Comparison of ENCODE assay signal across 8 cellular contexts in genomic region chr19:11434703-11435056, GRCh38. TPM values are rescaled to one million over a fixed set of nuclear protein-coding genes. Genes with fewer than 3 reads are reported as not detected.
DNase-seq lines count a peak whose midpoint lies in the region; ATAC-seq and TF ChIP-seq lines count a peak whose summit lies in the region.

No MANE protein-coding gene starts in this region.

- no peak for TF ChIP-seq CTCF in IMR-90 (conservative IDR thresholded peaks at IDR 0.05; ENCODE audit: low read depth, low read length)
- TF ChIP-seq CTCF in colonic mucosa (IDR thresholded peaks at IDR 0.05) = no peak
- TF ChIP-seq CTCF in neural crest cell (conservative IDR thresholded peaks at IDR 0.05) = no peak

- CTCF ChIA-PET in IMR-90 (lab: Yijun Ruan, JAX) = interaction anchor here (0.6 to 1.4 kb wide), 7 partner anchors 13 to 234 kb away, joined by 3 to 9 read pairs (median 3); no protein-coding TSS in a partner anchor

- in situ Hi-C loops in IMR-90 (cut with MboI; ENCODE audit: low sequenced_read_pairs) = no loop called here

- H3K36me3 Mint-ChIP-seq in neural crest cell (ENCODE audit: low read depth) = peaks cover 5% of the 10 kb centered on the region

- H3K9me3 ChIP-seq in IMR-90 (ENCODE audit: control insufficient read depth, insufficient read depth, low read length) (no peaks in the 10 kb centered on the region), colonic mucosa (no peaks in the 10 kb centered on the region)

- TF ChIP-seq POLR2A in IMR-90 (IDR thresholded peaks at IDR 0.05; ENCODE audit: low read depth, low read length) = no peak

- H2AK9ac ChIP-seq in IMR-90 (replicated peaks; ENCODE audit: low read depth, low read length, poor library complexity) = peak overlapping the region; percentile 89

- no peak overlapping the region for H2AK5ac ChIP-seq in IMR-90 (ENCODE audit: low read depth, low read length)

- peaks cover 12% of the 10 kb centered on the region for H3K9me1 ChIP-seq in IMR-90 (ENCODE audit: insufficient read depth, low read length)

- peak overlapping the region; percentile 14 for H4K5ac ChIP-seq in IMR-90 (ENCODE audit: low read depth, low read length)

- H2BK120ac ChIP-seq in IMR-90 (ENCODE audit: low read depth, low read length) = no peak overlapping the region

- peak overlapping the region; percentile 25 for H2BK5ac ChIP-seq in IMR-90 (ENCODE audit: low read depth, low read length, poor library complexity, severe bottlenecking)

- no peak for TF ChIP-seq RAD21 in IMR-90 (IDR thresholded peaks at IDR 0.05; ENCODE audit: low read length)

- peak overlapping the region; percentile 85 for H3K27ac Mint-ChIP-seq in neural crest cell (ENCODE audit: unreplicated experiment)

- peak overlapping the region; percentile 74 for H3K4me2 ChIP-seq in IMR-90 (ENCODE audit: low read depth, low read length)

- peak overlapping the region; percentile 100 for H3K4me3 Mint-ChIP-seq in neural crest cell

- peaks cover 7% of the 10 kb centered on the region for H4K20me1 ChIP-seq in IMR-90 (ENCODE audit: insufficient read depth, low read length)

- dilution Hi-C loops in IMR-90 (cut with HindIII; ENCODE audit: low sequenced_read_pairs, unreplicated experiment) = no loop called here

- peak overlapping the region; percentile 64 for H3K4ac ChIP-seq in IMR-90 (ENCODE audit: low read depth, low read length)

- peaks cover 13 to 22% of the 10 kb centered on the region in 2 experiments; a peak in 3 of 4 replicates for H3K79me1 ChIP-seq in IMR-90 (ENCODE audit: low read depth in 1 of 2, low read length in 2 of 2)

- H2AFZ ChIP-seq in IMR-90 (replicated peaks; ENCODE audit: low read length, poor library complexity) = peak overlapping the region; percentile 100

- H3K4me1 Mint-ChIP-seq in neural crest cell = peaks cover 22% of the 10 kb centered on the region

- no peaks in the 10 kb centered on the region for H3K27me3 Mint-ChIP-seq in neural crest cell (ENCODE audit: low read depth)

- ATAC-seq in activated CD4-positive, CD25-positive, alpha-beta regulatory T cell treated with anti-CD3 and anti-CD28 coated beads, Interleukin-2, amount 50 U/mL, for 24 hours = peak; percentile 0 to 2
- peak; percentile 8 for ATAC-seq in IMR-90 (ENCODE audit: low read depth)

- H3K4me3 ChIP-seq in IMR-90 (ENCODE audit: insufficient read depth, low read depth, low read length) (peak overlapping the region; percentile 41), colonic mucosa (peak overlapping the region; percentile 45)

- H3K9me3 Mint-ChIP-seq in neural crest cell = no peaks in the 10 kb centered on the region

- H2BK15ac ChIP-seq in IMR-90 (ENCODE audit: low read depth, low read length) = no peak overlapping the region

- no peak overlapping the region for H3K56ac ChIP-seq in IMR-90 (ENCODE audit: extremely low read depth, insufficient read depth, low read length)

- H3K23ac ChIP-seq in IMR-90 (ENCODE audit: low read depth, low read length) = no peak overlapping the region

- H3K36me3 ChIP-seq in IMR-90 (ENCODE audit: control insufficient read depth, insufficient read depth, low read length) = peaks cover 19% of the 10 kb centered on the region
- no peaks in the 10 kb centered on the region for H3K36me3 ChIP-seq in colonic mucosa

- no peak overlapping the region for H2BK20ac ChIP-seq in IMR-90 (ENCODE audit: low read depth, low read length)

- H4K91ac ChIP-seq in IMR-90 (ENCODE audit: insufficient read depth, low read depth, low read length) = peak overlapping the region; percentile 31; the same call in 1 of the 2 replicates

- 6% methylated on average over 3 of the region's 9 CpGs; no CpG with 5 or more reads in 1 of the 2 experiments for WGBS in IMR-90 (ENCODE audit: extremely low coverage in 2 of 2, insufficient read length in 1 of 2), 2 experiments

- no peak for DNase-seq in activated CD4-positive, CD25-positive, alpha-beta regulatory T cell (lab: John Stamatoyannopoulos, UW)
- DNase-seq in IMR-90 = no peak
- DNase-seq in colonic mucosa = no peak
- no peak for DNase-seq in neural crest cell (ENCODE audit: low read depth, low spot score)
- DNase-seq in foreskin melanocyte = no peak
- no peak for DNase-seq in stimulated activated CD8-positive, alpha-beta memory T cell treated with anti-CD3 and anti-CD28 coated beads, Interleukin-4, amount 100 ng/mL, for 48 hours
- no peak for DNase-seq in occipital lobe (lab: John Stamatoyannopoulos, UW)

- peak overlapping the region; percentile 44 for H3K27ac ChIP-seq in IMR-90 (ENCODE audit: insufficient read depth, low read length)
- peak overlapping the region; percentile 56 for H3K27ac ChIP-seq in colonic mucosa

- peak overlapping the region; percentile 28 to 78; a peak in 3 of 4 replicates for H4K8ac ChIP-seq in IMR-90 (ENCODE audit: low read depth in 2 of 2, low read length in 2 of 2)

- POLR2A ChIA-PET in IMR-90 (lab: Charles Lee; ENCODE audit: unreplicated experiment) = no interaction called here

- H3K9ac ChIP-seq in IMR-90 (ENCODE audit: low read depth, low read length) (peak overlapping the region; percentile 54), colonic mucosa (ENCODE audit: low read depth in 2 of 2, low read length in 2 of 2) (peak overlapping the region; percentile 46 to 51)

- intact Hi-C loops in IMR-90 (cut with micrococcal nuclease) (loop anchor here (1.0 to 2.0 kb wide), 3 partner anchors 60 to 141 kb away; partner anchors contain the start of genes CCDC159, SWSAP1 and TMEM205), colonic mucosa (cut with DNase I) (no loop called here)

- H3K14ac ChIP-seq in IMR-90 (replicated peaks; ENCODE audit: low read depth, low read length) = peak overlapping the region; percentile 41

- H3K27me3 ChIP-seq in IMR-90 (ENCODE audit: control insufficient read depth, insufficient read depth, low read length) (no peaks in the 10 kb centered on the region), colonic mucosa (no peaks in the 10 kb centered on the region)

- peaks cover 9% of the 10 kb centered on the region for H3K4me1 ChIP-seq in IMR-90 (ENCODE audit: control insufficient read depth, insufficient read depth, low read length)
- H3K4me1 ChIP-seq in colonic mucosa = peaks cover 6% of the 10 kb centered on the region

- H3K18ac ChIP-seq in IMR-90 (ENCODE audit: low read depth, low read length) = no peak overlapping the region

- no TSS peak for BruUV-seq in IMR-90 (replicated peaks; lab: Mats Ljungman, UMichigan)

TF ChIP-seq in IMR-90, 13 proteins besides CTCF, POLR2A, EP300 and RAD21 (continues in another document):
- no peak for TF ChIP-seq CHD1 (IDR thresholded peaks at IDR 0.05; ENCODE audit: low read depth, low read length)
- no peak for TF ChIP-seq MXI1 (IDR thresholded peaks at IDR 0.05; ENCODE audit: borderline replicate concordance, low read depth, low read length)
- TF ChIP-seq MAFK (IDR thresholded peaks at IDR 0.05; ENCODE audit: low read depth, low read length) = no peak
- no peak for TF ChIP-seq USF2 (IDR thresholded peaks at IDR 0.05; ENCODE audit: low read depth, low read length)
- TF ChIP-seq NFE2L2 (IDR thresholded peaks at IDR 0.05; ENCODE audit: low read depth, low read length) = no peak
- TF ChIP-seq RCOR1 (IDR thresholded peaks at IDR 0.05; ENCODE audit: insufficient replicate concordance, low read length) = no peak
- no peak for TF ChIP-seq CEBPB (IDR thresholded peaks at IDR 0.05; ENCODE audit: low read depth, low read length)
- TF ChIP-seq SMC3 (IDR thresholded peaks at IDR 0.05; ENCODE audit: low read depth, low read length) = no peak
- TF ChIP-seq BHLHE40 (IDR thresholded peaks at IDR 0.05; ENCODE audit: low read depth, low read length) = no peak
- TF ChIP-seq RFX5 (IDR thresholded peaks at IDR 0.05; ENCODE audit: low read depth, low read length) = no peak
- no peak for TF ChIP-seq MAZ (IDR thresholded peaks at IDR 0.05; ENCODE audit: borderline replicate concordance, low read depth, low read length)

RNA-seq across cellular contexts. Expression of gene ODAD3, which starts 0.2 kb away (rescaled TPM):
- under 0.01 and 0.28 TPM in 2 replicates for total RNA-seq in IMR-90 (2012; rRNA removed)
- polyA plus RNA-seq in IMR-90 (2012; rRNA removed) = 0.04 and 0.44 TPM in 2 replicates
- 0.04 and 0.09 TPM in 2 replicates for polyA plus RNA-seq in IMR-90 (2012; cell fraction: cytosol; rRNA removed)
- 0.64 and 0.76 TPM in 2 replicates for polyA plus RNA-seq in IMR-90 (2012; cell fraction: nucleus; rRNA removed; ENCODE audit: low replicate concordance)
- total RNA-seq in colonic mucosa = under 1 TPM in 1 of 2 donors, not detected in 1; 0.22 TPM
- total RNA-seq in neural crest cell = 2.2 and 3.1 TPM in 2 replicates
- total RNA-seq in occipital lobe = 0.47 TPM

RNA-seq across cellular contexts. Expression of gene PRKCSH, which starts 0.8 kb away (rescaled TPM):
- total RNA-seq in IMR-90 (2012; rRNA removed) = 36.0 and 55.8 TPM in 2 replicates
- 252 and 272 TPM in 2 replicates for polyA plus RNA-seq in IMR-90 (2012; rRNA removed)
- 208 and 303 TPM in 2 replicates for polyA plus RNA-seq in IMR-90 (2012; cell fraction: cytosol; rRNA removed)
- 310 and 537 TPM in 2 replicates for polyA plus RNA-seq in IMR-90 (2012; cell fraction: nucleus; rRNA removed; ENCODE audit: low replicate concordance)
- total RNA-seq in colonic mucosa = 100 to 1,000 TPM; 308 to 434 TPM
- total RNA-seq in neural crest cell = 388 and 391 TPM in 2 replicates
- total RNA-seq in occipital lobe = 60.2 TPM

RNA-seq across cellular contexts. Expression of gene RGL3, which starts 15.6 kb away (rescaled TPM):
- total RNA-seq in IMR-90 (2012; rRNA removed) (0.18 TPM in 1 of 2 replicates, not detected in the other), colonic mucosa (10 to 100 TPM; 13.8 to 32.7 TPM), neural crest cell (0.30 and 0.55 TPM in 2 replicates), occipital lobe (not detected)
- 0.34 and 0.62 TPM in 2 replicates for polyA plus RNA-seq in IMR-90 (2012; rRNA removed)
- 0.27 and 0.48 TPM in 2 replicates for polyA plus RNA-seq in IMR-90 (2012; cell fraction: cytosol; rRNA removed)
- polyA plus RNA-seq in IMR-90 (2012; cell fraction: nucleus; rRNA removed; ENCODE audit: low replicate concordance) = 10.2 and 19.9 TPM in 2 replicates

RNA-seq across cellular contexts. Expression of gene ELAVL3, which starts 46.2 kb away (rescaled TPM):
- total RNA-seq in IMR-90 (2012; rRNA removed) (not detected in 2 replicates), colonic mucosa (under 1 TPM; 0.25 to 0.50 TPM), neural crest cell (39.7 and 42.8 TPM in 2 replicates), occipital lobe (105 TPM)
- polyA plus RNA-seq in IMR-90 (2012; rRNA removed) = not detected in 2 replicates
- polyA plus RNA-seq in IMR-90 (2012; cell fraction: cytosol; rRNA removed) = not detected in 2 replicates
- polyA plus RNA-seq in IMR-90 (2012; cell fraction: nucleus; rRNA removed; ENCODE audit: low replicate concordance) = 0.02 TPM in 2 replicates

RNA-seq across cellular contexts. Expression of gene EPOR, which starts 50.6 kb away (rescaled TPM):
- total RNA-seq in IMR-90 (2012; rRNA removed) (3.1 and 4.3 TPM in 2 replicates), colonic mucosa (1 to 10 TPM; 2.8 to 5.8 TPM), neural crest cell (3.5 and 4.5 TPM in 2 replicates), occipital lobe (4.8 TPM)
- 10.1 and 12.0 TPM in 2 replicates for polyA plus RNA-seq in IMR-90 (2012; rRNA removed)
- polyA plus RNA-seq in IMR-90 (2012; cell fraction: cytosol; rRNA removed) = 11.5 and 12.4 TPM in 2 replicates
- 9.7 and 21.2 TPM in 2 replicates for polyA plus RNA-seq in IMR-90 (2012; cell fraction: nucleus; rRNA removed; ENCODE audit: low replicate concordance)
